9 cellular contexts compared by ENCODE assay signal in the genomic region with DNA sequence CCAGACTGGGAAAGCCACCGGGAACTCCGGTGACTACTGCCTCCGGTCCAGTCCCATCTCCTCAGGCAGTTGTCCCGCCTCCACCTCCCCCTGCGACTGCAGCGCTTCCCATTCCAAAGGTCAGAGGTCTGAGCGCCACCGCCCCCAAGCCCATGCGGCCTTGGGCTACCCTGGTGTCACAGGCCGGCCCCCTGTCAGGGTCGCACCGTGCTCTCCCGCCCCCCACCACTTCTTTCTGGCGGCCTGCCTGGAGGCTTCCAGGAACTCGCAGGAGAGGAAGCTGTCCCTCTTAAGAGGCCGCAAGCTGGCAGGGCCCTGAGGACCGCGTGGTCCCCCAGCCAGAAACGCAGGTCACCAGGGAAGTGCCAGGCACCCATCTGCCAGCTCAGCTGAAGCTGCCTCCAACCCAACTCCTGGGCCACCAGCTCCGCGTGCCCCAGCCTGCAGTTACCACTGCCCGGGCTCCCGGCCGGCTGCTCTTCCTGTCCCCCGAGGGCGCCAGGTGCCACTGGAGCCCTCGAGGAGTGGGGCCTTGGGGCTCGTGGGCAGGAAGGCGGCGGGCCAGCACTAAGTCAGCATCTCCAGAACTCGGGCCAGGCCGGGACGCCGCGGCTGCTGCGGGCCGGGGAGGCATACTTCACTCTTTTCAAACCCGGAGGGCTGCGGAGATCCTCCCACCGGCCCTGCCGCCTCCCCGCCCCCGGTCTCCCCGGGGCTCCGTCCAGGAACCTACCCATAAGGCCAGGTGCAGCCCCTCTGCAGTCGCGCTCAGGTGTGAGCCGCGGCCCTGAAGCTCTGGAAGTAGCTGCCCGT.
DNase-seq lines count a peak whose midpoint lies in the region; ATAC-seq and TF ChIP-seq lines count a peak whose summit lies in the region.
"Had no signal": no experiment of that assay in that cellular context is flagged by ENCODE, and none has a peak within 500 bp of the region (broad histone marks: within the 10 kb centered on the region; RNA-seq: fewer than 3 reads in every experiment).

No MANE protein-coding gene starts in this region.

- peak; percentile 43 for TF ChIP-seq POLR2A in GM19193 (IDR thresholded peaks at IDR 0.05; ENCODE audit: extremely low read depth, insufficient read depth, insufficient read length)
- no peak for TF ChIP-seq POLR2A in uterus (IDR thresholded peaks at IDR 0.05)

- H3K4me3 Mint-ChIP-seq in activated T-cell treated with anti-CD3 and anti-CD28 coated beads, Interleukin-2, amount 50 U/mL, for 72 hours, result peak overlapping the region; percentile 66 to 82
- peak overlapping the region; percentile 65 for H3K4me3 Mint-ChIP-seq in natural killer cell treated with Interleukin-12 subunit alpha and Interleukin-12 subunit beta and Interleukin-15 and Interleukin-18, amount 100 ng/mL, for 72 hours

- no peaks in the 10 kb centered on the region for H3K9me3 ChIP-seq in uterus

- DNase-seq in AML-193 (lab: John Stamatoyannopoulos, UW) (peak; percentile 36 to 55), NCI-H146 treated with DMSO at 0.1 percent for 48 hours (lab: John Stamatoyannopoulos, UW; ENCODE audit: unreplicated experiment) (peak; percentile 50), fibroblast of the aortic adventitia (ENCODE audit: low read depth) (no peak), uterus (peak; percentile 45 to 59), SW480 (ENCODE audit: low spot score) (no peak)
- DNase-seq in activated T-cell treated with anti-CD3 and anti-CD28 coated beads, Interleukin-2, amount 50 U/mL, for 72 hours, result peak; percentile 57 to 62
- no peak for DNase-seq in natural killer cell treated with Interleukin-12 subunit alpha and Interleukin-12 subunit beta and Interleukin-15 and Interleukin-18, amount 100 ng/mL, for 72 hours (ENCODE audit: low spot score)

- H3K36me3 Mint-ChIP-seq in activated T-cell treated with anti-CD3 and anti-CD28 coated beads, Interleukin-2, amount 50 U/mL, for 72 hours (ENCODE audit: insufficient read depth in 2 of 2), result peaks cover 8 to 32% of the 10 kb centered on the region in 2 donors
- H3K36me3 Mint-ChIP-seq in natural killer cell treated with Interleukin-12 subunit alpha and Interleukin-12 subunit beta and Interleukin-15 and Interleukin-18, amount 100 ng/mL, for 72 hours, result no peaks in the 10 kb centered on the region

- H3K27me3 ChIP-seq in uterus, result no peaks in the 10 kb centered on the region

- H3K4me1 ChIP-seq in uterus, result peaks cover 0 to 9% of the 10 kb centered on the region in 2 donors

- peak overlapping the region; percentile 51 for H3K4me3 ChIP-seq in fibroblast of the aortic adventitia (ENCODE audit: low read depth, low read length)
- H3K4me3 ChIP-seq in uterus, result peak overlapping the region; percentile 58 to 67

- H3K36me3 ChIP-seq in uterus, result no peaks in the 10 kb centered on the region

- no peak for TF ChIP-seq CTCF in fibroblast of the aortic adventitia (IDR thresholded peaks at IDR 0.05; ENCODE audit: insufficient read depth, low read length)
- TF ChIP-seq CTCF in uterus (IDR thresholded peaks at IDR 0.05), result no peak

- peak; percentile 56 to 63 for ATAC-seq in activated T-cell treated with anti-CD3 and anti-CD28 coated beads, Interleukin-2, amount 50 U/mL, for 72 hours (replicated peaks in 1 of 2)
- peak; percentile 69 for ATAC-seq in natural killer cell treated with Interleukin-12 subunit alpha and Interleukin-12 subunit beta and Interleukin-15 and Interleukin-18, amount 100 ng/mL, for 72 hours

- H3K27me3 Mint-ChIP-seq in activated T-cell treated with anti-CD3 and anti-CD28 coated beads, Interleukin-2, amount 50 U/mL, for 72 hours (ENCODE audit: low read depth), result no peaks in the 10 kb centered on the region
- H3K27me3 Mint-ChIP-seq in natural killer cell treated with Interleukin-12 subunit alpha and Interleukin-12 subunit beta and Interleukin-15 and Interleukin-18, amount 100 ng/mL, for 72 hours, result no peaks in the 10 kb centered on the region

- H3K27ac Mint-ChIP-seq in activated T-cell treated with anti-CD3 and anti-CD28 coated beads, Interleukin-2, amount 50 U/mL, for 72 hours, result no peak overlapping the region
- H3K27ac Mint-ChIP-seq in natural killer cell treated with Interleukin-12 subunit alpha and Interleukin-12 subunit beta and Interleukin-15 and Interleukin-18, amount 100 ng/mL, for 72 hours, result peak overlapping the region in 1 of 2 donors; percentile 18

- H3K9me3 Mint-ChIP-seq in activated T-cell treated with anti-CD3 and anti-CD28 coated beads, Interleukin-2, amount 50 U/mL, for 72 hours, result no peaks in the 10 kb centered on the region
- H3K9me3 Mint-ChIP-seq in natural killer cell treated with Interleukin-12 subunit alpha and Interleukin-12 subunit beta and Interleukin-15 and Interleukin-18, amount 100 ng/mL, for 72 hours, result no peaks in the 10 kb centered on the region

- peaks cover 52% of the 10 kb centered on the region for H3K4me1 Mint-ChIP-seq in activated T-cell treated with anti-CD3 and anti-CD28 coated beads, Interleukin-2, amount 50 U/mL, for 72 hours (ENCODE audit: low read depth)
- peaks cover 11 to 13% of the 10 kb centered on the region in 2 donors for H3K4me1 Mint-ChIP-seq in natural killer cell treated with Interleukin-12 subunit alpha and Interleukin-12 subunit beta and Interleukin-15 and Interleukin-18, amount 100 ng/mL, for 72 hours (ENCODE audit: low read depth in 2 of 2)

- H3K27ac ChIP-seq in uterus, result peak overlapping the region; percentile 85 to 91
- H3K27ac ChIP-seq: HL-60 had no signal

- intact Hi-C loops in uterus (cut with DNase I; ENCODE audit: low total_unique reads), result no loop called here

Comparison
In these comparisons a context has a peak if more than half of its experiments do, and no peak if none do; other contexts are left out.
1. DNase-seq: peak in AML-193 (2 of 2), NCI-H146 treated with DMSO at 0.1 percent for 48 hours (single experiment), activated T-cell treated with anti-CD3 and anti-CD28 coated beads, Interleukin-2, amount 50 U/mL, for 72 hours (2 of 2) and uterus (2 of 2); none in fibroblast of the aortic adventitia (single experiment), natural killer cell treated with Interleukin-12 subunit alpha and Interleukin-12 subunit beta and Interleukin-15 and Interleukin-18, amount 100 ng/mL, for 72 hours (single experiment) and SW480 (single experiment).